Comparison of ENCODE assay signal across 1 cellular context in genomic region chr3:7315037-7315436, GRCh38.
TF ChIP-seq lines count a peak whose summit lies in the region.

No MANE protein-coding gene starts in this region.

TF ChIP-seq in GM12878, 131 proteins besides CTCF, POLR2A, EP300 and RAD21 (continued from another document):
- TF ChIP-seq CEBPZ (IDR thresholded peaks at IDR 0.05; ENCODE audit: low read depth, low read length) (no peak), REST (IDR thresholded peaks at IDR 0.05; ENCODE audit: low read depth, low read length) (no peak), JUND (IDR thresholded peaks at IDR 0.05; ENCODE audit: low read depth, low read length) (no peak), ZBTB40 (IDR thresholded peaks at IDR 0.05; ENCODE audit: borderline replicate concordance) (no peak), TCF3 (IDR thresholded peaks at IDR 0.05; ENCODE audit: borderline replicate concordance, insufficient read depth, low read depth, low read length) (no peak), YBX1 (IDR thresholded peaks at IDR 0.05) (no peak), IKZF1 (conservative IDR thresholded peaks at IDR 0.05) (no peak), ZNF687 (IDR thresholded peaks at IDR 0.05) (no peak), NR2C1 (IDR thresholded peaks at IDR 0.05) (no peak)
